9 cellular contexts compared by ENCODE assay signal in the genomic region with DNA sequence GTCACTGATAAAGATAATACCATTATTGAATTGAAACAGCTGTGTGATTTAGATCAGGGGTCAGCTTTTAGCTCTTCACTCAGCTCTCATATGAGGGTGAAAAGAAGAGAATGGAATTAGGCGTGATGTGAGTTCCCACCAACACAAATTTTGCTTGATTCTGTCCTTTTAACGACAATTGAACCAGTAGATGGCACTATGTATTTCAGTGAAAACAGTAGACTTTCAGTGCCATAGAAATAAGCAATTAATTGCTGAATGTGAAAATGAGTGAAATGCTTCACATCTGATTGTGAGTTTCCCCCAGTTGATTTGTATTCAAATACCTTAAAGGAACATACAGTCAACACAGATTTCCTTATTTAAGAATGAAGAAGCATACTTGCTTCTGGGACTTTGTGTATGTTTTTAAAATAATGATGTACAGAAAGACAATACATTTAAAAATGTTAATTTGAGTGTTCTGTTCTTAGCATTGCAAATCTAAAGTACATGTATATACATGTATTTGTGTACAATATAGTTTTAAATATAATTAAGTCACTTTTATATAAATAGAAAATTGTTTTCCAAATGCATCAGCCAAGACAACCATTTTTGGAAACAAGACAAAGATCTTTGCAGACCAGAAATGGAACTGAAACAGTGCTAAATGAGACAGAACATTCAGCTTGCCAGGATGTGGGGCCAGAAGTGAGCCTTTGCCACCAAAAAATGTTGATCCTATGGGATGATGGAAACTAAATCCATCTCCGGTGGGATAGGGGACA.
DNase-seq lines count a peak whose midpoint lies in the region; ATAC-seq, FAIRE-seq and TF ChIP-seq lines count a peak whose summit lies in the region.
"Had no signal": no experiment of that assay in that cellular context is flagged by ENCODE, and none has a peak within 500 bp of the region (broad histone marks: within the 10 kb centered on the region; RNA-seq: fewer than 3 reads in every experiment).

No MANE protein-coding gene starts in this region.

- no peaks in the 10 kb centered on the region for H3K9me3 ChIP-seq in K562 (replicated peaks; ENCODE audit: control insufficient read depth, insufficient read depth, low read depth, low read length)
- H3K9me3 ChIP-seq in neural cell (ENCODE audit: low read length), result no peaks in the 10 kb centered on the region

- FAIRE-seq in K562 (lab: Jason Lieb, UNC), result no peak

- peak; percentile 81 for ATAC-seq in GM21390 (IDR thresholded peaks at IDR 0.05; ENCODE audit: unreplicated experiment)
- ATAC-seq in K562, result no peak

- peak; percentile 27 for DNase-seq in GM03348 (ENCODE audit: low spot score)
- peak; percentile 8 for DNase-seq in HS-5 (ENCODE audit: low read depth)
- DNase-seq in K562 (ENCODE audit: extremely low read depth in 1 of 4, low spot score in 3 of 4), result peak in 1 of 4 experiments; percentile 4
- DNase-seq in COLO668 (lab: John Stamatoyannopoulos, UW; ENCODE audit: unreplicated experiment), result no peak
- DNase-seq in stimulated activated CD4-positive, alpha-beta T cell treated with anti-CD3 and anti-CD28 coated beads, Interleukin-4, amount 100 ng/mL, for 1 hour, result no peak
- DNase-seq in NCI-H1930 (lab: John Stamatoyannopoulos, UW), result no peak

- H3K27ac ChIP-seq in K562 (ENCODE audit: extremely low read depth, low read depth, low read length) (no peak overlapping the region), neural cell (ENCODE audit: low read length) (no peak overlapping the region)
- H3K27ac ChIP-seq: skin epidermis had no signal

- H2AFZ ChIP-seq in K562 (ENCODE audit: low read depth, low read length) (no peak overlapping the region), neural cell (ENCODE audit: low read depth, low read length) (no peak overlapping the region)

- H3K9ac ChIP-seq in K562 (ENCODE audit: insufficient read depth in 1 of 2, low read depth in 2 of 2, low read length in 2 of 2) (no peak overlapping the region), neural cell (ENCODE audit: low read length) (no peak overlapping the region)

- 2% methylated on average over 3 of the region's 3 CpGs for WGBS in K562 (ENCODE audit: insufficient coverage, low coverage, missing lambda C conversion rate)

- TF ChIP-seq RAD21 in K562 (CRISPR knock-in tag; conservative IDR thresholded peaks at IDR 0.05 in 1 of 2, IDR thresholded peaks at IDR 0.05 in 1 of 2) (peak in 1 of 2 experiments; percentile 9; a peak in 1 of 4 replicates), neural cell (conservative IDR thresholded peaks at IDR 0.05) (peak; percentile 70)

- H3K9me1 ChIP-seq in K562 (ENCODE audit: control insufficient read depth, insufficient read depth, low read length), result no peaks in the 10 kb centered on the region

- H3K9me2 ChIP-seq in neural cell (ENCODE audit: insufficient read depth, low read length), result no peaks in the 10 kb centered on the region

- H3K4me3 ChIP-seq in K562 (no peak overlapping the region), neural cell (ENCODE audit: low read length) (no peak overlapping the region)
- H3K4me3 ChIP-seq: skin epidermis had no signal

- no TSS peak for BruUV-seq in K562 (replicated peaks; lab: Mats Ljungman, UMichigan)

- POLR2A ChIA-PET in K562 (lab: Yijun Ruan, JAX), result no interaction called here

- H3K79me2 ChIP-seq in K562 (ENCODE audit: control insufficient read depth, insufficient read depth, low read length), result no peaks in the 10 kb centered on the region
- no peaks in the 10 kb centered on the region for H3K79me2 ChIP-seq in neural cell (replicated peaks; ENCODE audit: insufficient read depth, low read length)

- H3K27me3 ChIP-seq in K562 (ENCODE audit: control insufficient read depth in 2 of 2, insufficient read depth in 2 of 2, low read length in 2 of 2) (no peaks in the 10 kb centered on the region), neural cell (ENCODE audit: insufficient read depth, low read depth, low read length) (no peaks in the 10 kb centered on the region)

- intact Hi-C loops in K562 (cut with micrococcal nuclease), result loop anchor here (5.0 kb wide), 1 partner anchor 244 kb away; no protein-coding TSS in a partner anchor

- no peak overlapping the region for H3K4me2 ChIP-seq in K562 (ENCODE audit: insufficient read depth, low read length)
- H3K4me2 ChIP-seq in neural cell (ENCODE audit: low read length), result no peak overlapping the region

- no peak for TF ChIP-seq POLR2A in K562 (conservative IDR thresholded peaks at IDR 0.05)

- H4K20me1 ChIP-seq in K562 (replicated peaks; ENCODE audit: control insufficient read depth, insufficient read depth, low read length) (no peaks in the 10 kb centered on the region), neural cell (ENCODE audit: insufficient read depth) (no peaks in the 10 kb centered on the region)

- no peaks in the 10 kb centered on the region for H3F3A ChIP-seq in neural cell (ENCODE audit: insufficient read depth, low read length, poor library complexity, severe bottlenecking)

- CTCF ChIA-PET in K562 (lab: Yijun Ruan, JAX; ENCODE audit: low intra/inter-chr PET ratio), result no interaction called here

- in situ Hi-C loops in K562 (cut with MboI), result no loop called here

- H3K4me1 ChIP-seq in K562 (replicated peaks in 1 of 2; ENCODE audit: control insufficient read depth in 2 of 2, insufficient read depth in 2 of 2, low read length in 2 of 2), result no peaks in the 10 kb centered on the region

- no peak for TF ChIP-seq EP300 in K562 (IDR thresholded peaks at IDR 0.05; ENCODE audit: low read length)
- no peak for TF ChIP-seq EP300 in neural cell (conservative IDR thresholded peaks at IDR 0.05; ENCODE audit: poor library complexity, severe bottlenecking)

- TF ChIP-seq CTCF in K562 (IDR thresholded peaks at IDR 0.05 in 2 of 3, conservative IDR thresholded peaks at IDR 0.05 in 1 of 3; ENCODE audit: insufficient read depth in 2 of 3, low read depth in 1 of 3, low read length in 3 of 3) (peak in 1 of 3 experiments; percentile 9; a peak in 2 of 6 replicates), neural cell (IDR thresholded peaks at IDR 0.05; ENCODE audit: poor library complexity, severe bottlenecking) (peak; percentile 70)

- H3K36me3 ChIP-seq in K562 (ENCODE audit: control insufficient read depth, insufficient read depth, low read length), result no peaks in the 10 kb centered on the region
- no peaks in the 10 kb centered on the region for H3K36me3 ChIP-seq in neural cell (ENCODE audit: insufficient read depth, low read length)

TF ChIP-seq in neural cell, 6 proteins besides CTCF, POLR2A, EP300 and RAD21:
- TF ChIP-seq, protein P1, sequence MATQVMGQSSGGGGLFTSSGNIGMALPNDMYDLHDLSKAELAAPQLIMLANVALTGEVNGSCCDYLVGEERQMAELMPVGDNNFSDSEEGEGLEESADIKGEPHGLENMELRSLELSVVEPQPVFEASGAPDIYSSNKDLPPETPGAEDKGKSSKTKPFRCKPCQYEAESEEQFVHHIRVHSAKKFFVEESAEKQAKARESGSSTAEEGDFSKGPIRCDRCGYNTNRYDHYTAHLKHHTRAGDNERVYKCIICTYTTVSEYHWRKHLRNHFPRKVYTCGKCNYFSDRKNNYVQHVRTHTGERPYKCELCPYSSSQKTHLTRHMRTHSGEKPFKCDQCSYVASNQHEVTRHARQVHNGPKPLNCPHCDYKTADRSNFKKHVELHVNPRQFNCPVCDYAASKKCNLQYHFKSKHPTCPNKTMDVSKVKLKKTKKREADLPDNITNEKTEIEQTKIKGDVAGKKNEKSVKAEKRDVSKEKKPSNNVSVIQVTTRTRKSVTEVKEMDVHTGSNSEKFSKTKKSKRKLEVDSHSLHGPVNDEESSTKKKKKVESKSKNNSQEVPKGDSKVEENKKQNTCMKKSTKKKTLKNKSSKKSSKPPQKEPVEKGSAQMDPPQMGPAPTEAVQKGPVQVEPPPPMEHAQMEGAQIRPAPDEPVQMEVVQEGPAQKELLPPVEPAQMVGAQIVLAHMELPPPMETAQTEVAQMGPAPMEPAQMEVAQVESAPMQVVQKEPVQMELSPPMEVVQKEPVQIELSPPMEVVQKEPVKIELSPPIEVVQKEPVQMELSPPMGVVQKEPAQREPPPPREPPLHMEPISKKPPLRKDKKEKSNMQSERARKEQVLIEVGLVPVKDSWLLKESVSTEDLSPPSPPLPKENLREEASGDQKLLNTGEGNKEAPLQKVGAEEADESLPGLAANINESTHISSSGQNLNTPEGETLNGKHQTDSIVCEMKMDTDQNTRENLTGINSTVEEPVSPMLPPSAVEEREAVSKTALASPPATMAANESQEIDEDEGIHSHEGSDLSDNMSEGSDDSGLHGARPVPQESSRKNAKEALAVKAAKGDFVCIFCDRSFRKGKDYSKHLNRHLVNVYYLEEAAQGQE (IDR thresholded peaks at IDR 0.05; ENCODE audit: borderline replicate concordance), result no peak
- TF ChIP-seq SMC3 (conservative IDR thresholded peaks at IDR 0.05; ENCODE audit: poor library complexity), result peak; percentile 71
- TF ChIP-seq MXI1 (conservative IDR thresholded peaks at IDR 0.05; ENCODE audit: poor library complexity, severe bottlenecking), result no peak
- TF ChIP-seq POLR2AphosphoS5 (IDR thresholded peaks at IDR 0.05), result no peak

Comparison
In these comparisons a context has a peak if more than half of its experiments do, and no peak if none do; other contexts are left out.
1. DNase-seq: peak in GM03348 (single experiment) and HS-5 (single experiment); none in COLO668 (single experiment), stimulated activated CD4-positive, alpha-beta T cell treated with anti-CD3 and anti-CD28 coated beads, Interleukin-4, amount 100 ng/mL, for 1 hour (single experiment) and NCI-H1930 (0 of 2).